Comparison of ENCODE assay signal across 1 cellular context in the genomic region with DNA sequence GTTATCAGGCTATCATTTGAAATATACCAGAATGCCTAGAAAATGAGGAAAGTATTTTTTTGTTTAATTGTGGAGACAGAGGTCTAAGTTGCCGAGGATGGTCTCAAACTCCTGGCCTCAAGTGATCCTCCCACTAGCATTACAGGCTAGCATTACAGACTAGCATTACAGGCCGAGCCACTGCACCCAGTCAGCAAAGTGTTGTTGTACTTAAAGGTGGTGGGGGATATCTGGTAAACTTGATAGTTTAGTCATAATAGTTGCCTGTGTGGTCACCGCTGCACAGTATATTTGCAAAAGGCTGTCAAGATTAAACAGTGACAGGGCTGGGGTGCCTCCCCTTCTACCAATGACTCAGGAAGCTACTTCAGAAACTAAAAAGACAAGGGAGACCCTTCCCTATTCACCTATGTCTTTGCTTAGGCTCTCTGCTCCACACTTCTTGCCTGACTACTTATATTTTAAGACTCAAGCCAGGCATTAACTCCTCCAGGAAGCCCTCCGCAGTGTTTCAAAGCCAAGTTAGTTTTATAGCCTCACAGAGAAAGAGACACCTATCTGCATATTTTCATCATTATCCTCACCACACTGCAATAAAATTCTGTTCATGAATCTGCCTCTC.
TF ChIP-seq lines count a peak whose summit lies in the region.

No MANE protein-coding gene starts in this region.

TF ChIP-seq in HepG2, 621 proteins besides CTCF, POLR2A, EP300 and RAD21 (continued from another document):
- TF ChIP-seq, protein P1, sequence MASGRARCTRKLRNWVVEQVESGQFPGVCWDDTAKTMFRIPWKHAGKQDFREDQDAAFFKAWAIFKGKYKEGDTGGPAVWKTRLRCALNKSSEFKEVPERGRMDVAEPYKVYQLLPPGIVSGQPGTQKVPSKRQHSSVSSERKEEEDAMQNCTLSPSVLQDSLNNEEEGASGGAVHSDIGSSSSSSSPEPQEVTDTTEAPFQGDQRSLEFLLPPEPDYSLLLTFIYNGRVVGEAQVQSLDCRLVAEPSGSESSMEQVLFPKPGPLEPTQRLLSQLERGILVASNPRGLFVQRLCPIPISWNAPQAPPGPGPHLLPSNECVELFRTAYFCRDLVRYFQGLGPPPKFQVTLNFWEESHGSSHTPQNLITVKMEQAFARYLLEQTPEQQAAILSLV (CRISPR knock-in tag; IDR thresholded peaks at IDR 0.05; ENCODE audit: borderline replicate concordance): no peak
- TF ChIP-seq, protein P2, sequence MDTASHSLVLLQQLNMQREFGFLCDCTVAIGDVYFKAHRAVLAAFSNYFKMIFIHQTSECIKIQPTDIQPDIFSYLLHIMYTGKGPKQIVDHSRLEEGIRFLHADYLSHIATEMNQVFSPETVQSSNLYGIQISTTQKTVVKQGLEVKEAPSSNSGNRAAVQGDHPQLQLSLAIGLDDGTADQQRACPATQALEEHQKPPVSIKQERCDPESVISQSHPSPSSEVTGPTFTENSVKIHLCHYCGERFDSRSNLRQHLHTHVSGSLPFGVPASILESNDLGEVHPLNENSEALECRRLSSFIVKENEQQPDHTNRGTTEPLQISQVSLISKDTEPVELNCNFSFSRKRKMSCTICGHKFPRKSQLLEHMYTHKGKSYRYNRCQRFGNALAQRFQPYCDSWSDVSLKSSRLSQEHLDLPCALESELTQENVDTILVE (CRISPR knock-in tag; IDR thresholded peaks at IDR 0.05): no peak
- TF ChIP-seq MAFF (IDR thresholded peaks at IDR 0.05; ENCODE audit: low read depth, low read length) (0 out of 2 replicates have a peak, but pooled peaks have one; percentile 26), HNRNPLL (IDR thresholded peaks at IDR 0.05; ENCODE audit: low read depth, low read length, poor library complexity, severe bottlenecking) (no peak), SAP130 (CRISPR knock-in tag; IDR thresholded peaks at IDR 0.05; ENCODE audit: low read depth) (peak; percentile 12; the same call in 1 of the 2 replicates), ZNF441 (CRISPR knock-in tag; IDR thresholded peaks at IDR 0.05; ENCODE audit: borderline replicate concordance) (no peak), ZNF562 (CRISPR knock-in tag; IDR thresholded peaks at IDR 0.05; ENCODE audit: borderline replicate concordance) (no peak), ZNF251 (CRISPR knock-in tag; IDR thresholded peaks at IDR 0.05) (no peak), BCL6 (CRISPR knock-in tag; IDR thresholded peaks at IDR 0.05) (no peak), FOSL2 (CRISPR knock-in tag; IDR thresholded peaks at IDR 0.05) (peak; percentile 60), SOX5 (CRISPR knock-in tag; IDR thresholded peaks at IDR 0.05; ENCODE audit: borderline replicate concordance) (0 out of 2 replicates have a peak, but pooled peaks have one; percentile 18), ATAD3A (CRISPR knock-in tag; IDR thresholded peaks at IDR 0.05) (no peak), ZNF101 (CRISPR knock-in tag; IDR thresholded peaks at IDR 0.05; ENCODE audit: borderline replicate concordance, low read depth) (no peak), ETV5 (CRISPR knock-in tag; IDR thresholded peaks at IDR 0.05; ENCODE audit: borderline replicate concordance) (no peak), TBX2 (CRISPR knock-in tag; IDR thresholded peaks at IDR 0.05; ENCODE audit: borderline replicate concordance) (peak; percentile 40; the same call in 1 of the 2 replicates), ZNF775 (CRISPR knock-in tag; IDR thresholded peaks at IDR 0.05; ENCODE audit: borderline replicate concordance) (no peak), THYN1 (CRISPR knock-in tag; IDR thresholded peaks at IDR 0.05; ENCODE audit: borderline replicate concordance, low read depth) (no peak), JARID2 (CRISPR knock-in tag; IDR thresholded peaks at IDR 0.05; ENCODE audit: insufficient replicate concordance) (no peak), XRCC5 (optimal IDR thresholded peaks at IDR 0.05; ENCODE audit: low read length) (peak; percentile 35), PHF5A (CRISPR knock-in tag; IDR thresholded peaks at IDR 0.05; ENCODE audit: low read depth, unreplicated experiment) (no peak), ZSCAN9 (CRISPR knock-in tag; IDR thresholded peaks at IDR 0.05; ENCODE audit: borderline replicate concordance) (no peak), SETDB1 (CRISPR knock-in tag; IDR thresholded peaks at IDR 0.05; ENCODE audit: borderline replicate concordance) (no peak), ZNF547 (CRISPR knock-in tag; IDR thresholded peaks at IDR 0.05) (no peak), MED1 (CRISPR knock-in tag; IDR thresholded peaks at IDR 0.05) (no peak), NBN (conservative IDR thresholded peaks at IDR 0.05) (no peak), ZNF674 (CRISPR knock-in tag; IDR thresholded peaks at IDR 0.05; ENCODE audit: low read depth) (no peak), ZBTB7A (CRISPR knock-in tag; IDR thresholded peaks at IDR 0.05) (no peak), NFRKB (IDR thresholded peaks at IDR 0.05) (no peak), SRSF4 (IDR thresholded peaks at IDR 0.05; ENCODE audit: low read depth, low read length, poor library complexity, severe bottlenecking) (no peak), SNAPC2 (CRISPR knock-in tag; IDR thresholded peaks at IDR 0.05) (no peak), RFX1 (IDR thresholded peaks at IDR 0.05) (no peak), DMAP1 (CRISPR knock-in tag; IDR thresholded peaks at IDR 0.05) (no peak), FOXA3 (CRISPR knock-in tag; IDR thresholded peaks at IDR 0.05) (0 out of 2 replicates have a peak, but pooled peaks have one; percentile 41), ZNF839 (CRISPR knock-in tag; IDR thresholded peaks at IDR 0.05; ENCODE audit: borderline replicate concordance) (no peak), ZNF781 (CRISPR knock-in tag; IDR thresholded peaks at IDR 0.05; ENCODE audit: borderline replicate concordance, not compliant biosample characterization) (no peak), FLYWCH1 (CRISPR knock-in tag; IDR thresholded peaks at IDR 0.05) (no peak), ZNF772 (CRISPR knock-in tag; IDR thresholded peaks at IDR 0.05) (no peak), KAT8 (CRISPR knock-in tag; IDR thresholded peaks at IDR 0.05) (peak; percentile 36; the same call in 1 of the 2 replicates)
- TF ChIP-seq, protein P3, sequence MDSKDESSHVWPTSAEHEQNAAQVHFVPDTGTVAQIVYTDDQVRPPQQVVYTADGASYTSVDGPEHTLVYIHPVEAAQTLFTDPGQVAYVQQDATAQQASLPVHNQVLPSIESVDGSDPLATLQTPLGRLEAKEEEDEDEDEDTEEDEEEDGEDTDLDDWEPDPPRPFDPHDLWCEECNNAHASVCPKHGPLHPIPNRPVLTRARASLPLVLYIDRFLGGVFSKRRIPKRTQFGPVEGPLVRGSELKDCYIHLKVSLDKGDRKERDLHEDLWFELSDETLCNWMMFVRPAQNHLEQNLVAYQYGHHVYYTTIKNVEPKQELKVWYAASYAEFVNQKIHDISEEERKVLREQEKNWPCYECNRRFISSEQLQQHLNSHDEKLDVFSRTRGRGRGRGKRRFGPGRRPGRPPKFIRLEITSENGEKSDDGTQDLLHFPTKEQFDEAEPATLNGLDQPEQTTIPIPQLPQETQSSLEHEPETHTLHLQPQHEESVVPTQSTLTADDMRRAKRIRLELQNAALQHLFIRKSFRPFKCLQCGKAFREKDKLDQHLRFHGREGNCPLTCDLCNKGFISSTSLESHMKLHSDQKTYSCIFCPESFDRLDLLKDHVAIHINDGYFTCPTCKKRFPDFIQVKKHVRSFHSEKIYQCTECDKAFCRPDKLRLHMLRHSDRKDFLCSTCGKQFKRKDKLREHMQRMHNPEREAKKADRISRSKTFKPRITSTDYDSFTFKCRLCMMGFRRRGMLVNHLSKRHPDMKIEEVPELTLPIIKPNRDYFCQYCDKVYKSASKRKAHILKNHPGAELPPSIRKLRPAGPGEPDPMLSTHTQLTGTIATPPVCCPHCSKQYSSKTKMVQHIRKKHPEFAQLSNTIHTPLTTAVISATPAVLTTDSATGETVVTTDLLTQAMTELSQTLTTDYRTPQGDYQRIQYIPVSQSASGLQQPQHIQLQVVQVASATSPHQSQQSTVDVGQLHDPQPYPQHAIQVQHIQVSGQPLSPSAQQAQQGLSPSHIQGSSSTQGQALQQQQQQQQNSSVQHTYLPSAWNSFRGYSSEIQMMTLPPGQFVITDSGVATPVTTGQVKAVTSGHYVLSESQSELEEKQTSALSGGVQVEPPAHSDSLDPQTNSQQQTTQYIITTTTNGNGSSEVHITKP (CRISPR knock-in tag; IDR thresholded peaks at IDR 0.05; ENCODE audit: low read depth): no peak
- TF ChIP-seq, protein P4, sequence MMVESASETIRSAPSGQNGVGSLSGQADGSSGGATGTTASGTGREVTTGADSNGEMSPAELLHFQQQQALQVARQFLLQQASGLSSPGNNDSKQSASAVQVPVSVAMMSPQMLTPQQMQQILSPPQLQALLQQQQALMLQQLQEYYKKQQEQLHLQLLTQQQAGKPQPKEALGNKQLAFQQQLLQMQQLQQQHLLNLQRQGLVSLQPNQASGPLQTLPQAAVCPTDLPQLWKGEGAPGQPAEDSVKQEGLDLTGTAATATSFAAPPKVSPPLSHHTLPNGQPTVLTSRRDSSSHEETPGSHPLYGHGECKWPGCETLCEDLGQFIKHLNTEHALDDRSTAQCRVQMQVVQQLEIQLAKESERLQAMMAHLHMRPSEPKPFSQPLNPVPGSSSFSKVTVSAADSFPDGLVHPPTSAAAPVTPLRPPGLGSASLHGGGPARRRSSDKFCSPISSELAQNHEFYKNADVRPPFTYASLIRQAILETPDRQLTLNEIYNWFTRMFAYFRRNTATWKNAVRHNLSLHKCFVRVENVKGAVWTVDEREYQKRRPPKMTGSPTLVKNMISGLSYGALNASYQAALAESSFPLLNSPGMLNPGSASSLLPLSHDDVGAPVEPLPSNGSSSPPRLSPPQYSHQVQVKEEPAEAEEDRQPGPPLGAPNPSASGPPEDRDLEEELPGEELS (CRISPR knock-in tag; IDR thresholded peaks at IDR 0.05): peak; percentile 36; the same call in 1 of the 2 replicates
- TF ChIP-seq, protein P5, sequence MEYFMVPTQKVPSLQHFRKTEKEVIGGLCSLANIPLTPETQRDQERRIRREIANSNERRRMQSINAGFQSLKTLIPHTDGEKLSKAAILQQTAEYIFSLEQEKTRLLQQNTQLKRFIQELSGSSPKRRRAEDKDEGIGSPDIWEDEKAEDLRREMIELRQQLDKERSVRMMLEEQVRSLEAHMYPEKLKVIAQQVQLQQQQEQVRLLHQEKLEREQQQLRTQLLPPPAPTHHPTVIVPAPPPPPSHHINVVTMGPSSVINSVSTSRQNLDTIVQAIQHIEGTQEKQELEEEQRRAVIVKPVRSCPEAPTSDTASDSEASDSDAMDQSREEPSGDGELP (IDR thresholded peaks at IDR 0.05; ENCODE audit: borderline replicate concordance, low read depth): no peak
- TF ChIP-seq, protein P6, sequence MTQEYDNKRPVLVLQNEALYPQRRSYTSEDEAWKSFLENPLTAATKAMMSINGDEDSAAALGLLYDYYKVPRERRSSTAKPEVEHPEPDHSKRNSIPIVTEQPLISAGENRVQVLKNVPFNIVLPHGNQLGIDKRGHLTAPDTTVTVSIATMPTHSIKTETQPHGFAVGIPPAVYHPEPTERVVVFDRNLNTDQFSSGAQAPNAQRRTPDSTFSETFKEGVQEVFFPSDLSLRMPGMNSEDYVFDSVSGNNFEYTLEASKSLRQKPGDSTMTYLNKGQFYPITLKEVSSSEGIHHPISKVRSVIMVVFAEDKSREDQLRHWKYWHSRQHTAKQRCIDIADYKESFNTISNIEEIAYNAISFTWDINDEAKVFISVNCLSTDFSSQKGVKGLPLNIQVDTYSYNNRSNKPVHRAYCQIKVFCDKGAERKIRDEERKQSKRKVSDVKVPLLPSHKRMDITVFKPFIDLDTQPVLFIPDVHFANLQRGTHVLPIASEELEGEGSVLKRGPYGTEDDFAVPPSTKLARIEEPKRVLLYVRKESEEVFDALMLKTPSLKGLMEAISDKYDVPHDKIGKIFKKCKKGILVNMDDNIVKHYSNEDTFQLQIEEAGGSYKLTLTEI (CRISPR knock-in tag; conservative IDR thresholded peaks at IDR 0.05): no peak
- TF ChIP-seq, protein P7, sequence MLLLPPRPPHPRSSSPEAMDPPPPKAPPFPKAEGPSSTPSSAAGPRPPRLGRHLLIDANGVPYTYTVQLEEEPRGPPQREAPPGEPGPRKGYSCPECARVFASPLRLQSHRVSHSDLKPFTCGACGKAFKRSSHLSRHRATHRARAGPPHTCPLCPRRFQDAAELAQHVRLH (CRISPR knock-in tag; IDR thresholded peaks at IDR 0.05; ENCODE audit: borderline replicate concordance, low read depth): no peak
- TF ChIP-seq, protein P8, sequence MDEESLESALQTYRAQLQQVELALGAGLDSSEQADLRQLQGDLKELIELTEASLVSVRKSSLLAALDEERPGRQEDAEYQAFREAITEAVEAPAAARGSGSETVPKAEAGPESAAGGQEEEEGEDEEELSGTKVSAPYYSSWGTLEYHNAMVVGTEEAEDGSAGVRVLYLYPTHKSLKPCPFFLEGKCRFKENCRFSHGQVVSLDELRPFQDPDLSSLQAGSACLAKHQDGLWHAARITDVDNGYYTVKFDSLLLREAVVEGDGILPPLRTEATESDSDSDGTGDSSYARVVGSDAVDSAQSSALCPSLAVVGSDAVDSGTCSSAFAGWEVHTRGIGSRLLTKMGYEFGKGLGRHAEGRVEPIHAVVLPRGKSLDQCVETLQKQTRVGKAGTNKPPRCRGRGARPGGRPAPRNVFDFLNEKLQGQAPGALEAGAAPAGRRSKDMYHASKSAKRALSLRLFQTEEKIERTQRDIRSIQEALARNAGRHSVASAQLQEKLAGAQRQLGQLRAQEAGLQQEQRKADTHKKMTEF (CRISPR knock-in tag; IDR thresholded peaks at IDR 0.05): 0 out of 2 replicates have a peak, but pooled peaks have one; percentile 18
- TF ChIP-seq, protein P9, sequence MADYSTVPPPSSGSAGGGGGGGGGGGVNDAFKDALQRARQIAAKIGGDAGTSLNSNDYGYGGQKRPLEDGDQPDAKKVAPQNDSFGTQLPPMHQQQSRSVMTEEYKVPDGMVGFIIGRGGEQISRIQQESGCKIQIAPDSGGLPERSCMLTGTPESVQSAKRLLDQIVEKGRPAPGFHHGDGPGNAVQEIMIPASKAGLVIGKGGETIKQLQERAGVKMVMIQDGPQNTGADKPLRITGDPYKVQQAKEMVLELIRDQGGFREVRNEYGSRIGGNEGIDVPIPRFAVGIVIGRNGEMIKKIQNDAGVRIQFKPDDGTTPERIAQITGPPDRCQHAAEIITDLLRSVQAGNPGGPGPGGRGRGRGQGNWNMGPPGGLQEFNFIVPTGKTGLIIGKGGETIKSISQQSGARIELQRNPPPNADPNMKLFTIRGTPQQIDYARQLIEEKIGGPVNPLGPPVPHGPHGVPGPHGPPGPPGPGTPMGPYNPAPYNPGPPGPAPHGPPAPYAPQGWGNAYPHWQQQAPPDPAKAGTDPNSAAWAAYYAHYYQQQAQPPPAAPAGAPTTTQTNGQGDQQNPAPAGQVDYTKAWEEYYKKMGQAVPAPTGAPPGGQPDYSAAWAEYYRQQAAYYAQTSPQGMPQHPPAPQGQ (CRISPR knock-in tag; IDR thresholded peaks at IDR 0.05; ENCODE audit: borderline replicate concordance): no peak
